ENCODE assay signal across 9 cellular contexts in genomic region chr11:95338430-95338991, GRCh38.
DNase-seq lines count a peak whose midpoint lies in the region; ATAC-seq, FAIRE-seq and TF ChIP-seq lines count a peak whose summit lies in the region.
"Had no signal": no experiment of that assay in that cellular context is flagged by ENCODE, and none has a peak within 500 bp of the region (broad histone marks: within the 10 kb centered on the region; RNA-seq: fewer than 3 reads in every experiment).

No MANE protein-coding gene starts in this region.

- peaks cover 0 to 6% (median 0%) of the 10 kb centered on the region in 11 experiments; a peak in 1 of 22 replicates for H3K9me3 ChIP-seq in BLaER1 treated with 17β-estradiol and CSF1 and Interleukin-3, amounts not matched to agents 10 nM and 100 nM (replicated peaks in 1 of 11)
- H3K9me3 ChIP-seq in endothelial cell of umbilical vein (replicated peaks; ENCODE audit: control insufficient read depth, insufficient read depth, low read length): no peaks in the 10 kb centered on the region
- no peaks in the 10 kb centered on the region for H3K9me3 ChIP-seq in muscle layer of colon (ENCODE audit: low read length)
- H3K9me3 ChIP-seq in PC-3 (ENCODE audit: low read length): no peaks in the 10 kb centered on the region

- CTCF ChIA-PET in endothelial cell of umbilical vein (lab: Charles Lee): interaction anchor here (1.4 kb wide), 1 partner anchor 15 kb away, joined by 3 read pairs; no protein-coding TSS in a partner anchor
- CTCF ChIA-PET in PC-3 (lab: Charles Lee): no interaction called here

- no peaks in the 10 kb centered on the region for H4K20me1 ChIP-seq in BLaER1 treated with 17β-estradiol and CSF1 and Interleukin-3, amounts not matched to agents 10 nM and 100 nM
- H4K20me1 ChIP-seq in endothelial cell of umbilical vein (replicated peaks; ENCODE audit: control insufficient read depth, extremely low read depth, insufficient read depth, low read length) (no peaks in the 10 kb centered on the region), PC-3 (ENCODE audit: low read length) (no peaks in the 10 kb centered on the region)

- DNase-seq in NCI-H2227 treated with DMSO at 0.1 percent for 48 hours (lab: John Stamatoyannopoulos, UW): peak; percentile 49
- peak; percentile 62 for DNase-seq in endothelial cell of umbilical vein (ENCODE audit: low read depth, low spot score)
- DNase-seq in PC-3: no peak
- no peak for DNase-seq in amniotic stem cell (lab: John Stamatoyannopoulos, UW)
- DNase-seq: activated B cell treated with CpG ODN at 0.5 μM for 24 hours had no signal

- H3K36me3 ChIP-seq in BLaER1 treated with 17β-estradiol and CSF1 and Interleukin-3, amounts not matched to agents 10 nM and 100 nM: no peaks in the 10 kb centered on the region
- H3K36me3 ChIP-seq in endothelial cell of umbilical vein (ENCODE audit: control insufficient read depth in 2 of 2, extremely low read depth in 1 of 2, insufficient read depth in 2 of 2, low read length in 2 of 2): no peaks in the 10 kb centered on the region
- H3K36me3 ChIP-seq in muscle layer of colon (ENCODE audit: insufficient read depth, low read length): no peaks in the 10 kb centered on the region
- no peaks in the 10 kb centered on the region for H3K36me3 ChIP-seq in PC-3 (ENCODE audit: low read depth, low read length)

- H3K27me3 ChIP-seq in BLaER1 treated with 17β-estradiol and CSF1 and Interleukin-3, amounts not matched to agents 10 nM and 100 nM: no peaks in the 10 kb centered on the region
- no peaks in the 10 kb centered on the region for H3K27me3 ChIP-seq in endothelial cell of umbilical vein (ENCODE audit: control insufficient read depth in 2 of 2, insufficient read depth in 2 of 2, low read length in 2 of 2)
- no peaks in the 10 kb centered on the region for H3K27me3 ChIP-seq in muscle layer of colon (ENCODE audit: control insufficient read depth in 1 of 2, insufficient read depth in 2 of 2, low read length in 2 of 2)
- H3K27me3 ChIP-seq in PC-3 (ENCODE audit: low read length): peaks cover 26% of the 10 kb centered on the region; the same call in 1 of the 2 replicates

- FAIRE-seq in endothelial cell of umbilical vein (lab: Jason Lieb, UNC): no peak

- no peaks in the 10 kb centered on the region for H3F3A ChIP-seq in PC-3 (ENCODE audit: low read length, unreplicated experiment)

- H3K4me3 ChIP-seq in BLaER1 treated with 17β-estradiol and CSF1 and Interleukin-3, amounts not matched to agents 10 nM and 100 nM: no peak overlapping the region
- no peak overlapping the region for H3K4me3 ChIP-seq in endothelial cell of umbilical vein (replicated peaks in 1 of 3; ENCODE audit: insufficient read depth in 1 of 3, low read depth in 1 of 3, low read length in 3 of 3)
- H3K4me3 ChIP-seq in muscle layer of colon (ENCODE audit: low read depth in 1 of 2, low read length in 2 of 2): no peak overlapping the region
- H3K4me3 ChIP-seq in PC-3 (ENCODE audit: low read length): no peak overlapping the region

- peak overlapping the region in 7 of 11 experiments; percentile 65 to 85 (median 79); a peak in 11 of 22 replicates for H3K27ac ChIP-seq in BLaER1 treated with 17β-estradiol and CSF1 and Interleukin-3, amounts not matched to agents 10 nM and 100 nM
- H3K27ac ChIP-seq in endothelial cell of umbilical vein (ENCODE audit: insufficient read depth, low read depth, low read length) (no peak overlapping the region), muscle layer of colon (ENCODE audit: low read depth, low read length) (peak overlapping the region; percentile 88), PC-3 (ENCODE audit: low read length) (no peak overlapping the region)

- H3K9me2 ChIP-seq in PC-3 (replicated peaks; ENCODE audit: low read length): no peaks in the 10 kb centered on the region

- peak overlapping the region in 9 of 11 experiments; percentile 8 to 85 (median 77); a peak in 15 of 22 replicates for H3K4me2 ChIP-seq in BLaER1 treated with 17β-estradiol and CSF1 and Interleukin-3, amounts not matched to agents 10 nM and 100 nM
- H3K4me2 ChIP-seq in endothelial cell of umbilical vein (ENCODE audit: insufficient read depth, low read length) (no peak overlapping the region), PC-3 (ENCODE audit: low read length) (no peak overlapping the region)

- POLR2A ChIA-PET in endothelial cell of umbilical vein (lab: Charles Lee): no interaction called here
- POLR2A ChIA-PET in PC-3 (lab: Charles Lee; ENCODE audit: unreplicated experiment): no interaction called here

- intact Hi-C loops in endothelial cell of umbilical vein (cut with micrococcal nuclease): no loop called here
- intact Hi-C loops in PC-3 (cut with micrococcal nuclease): no loop called here

- no TSS peak for BruUV-seq in endothelial cell of umbilical vein (replicated peaks; lab: Mats Ljungman, UMichigan)
- no TSS peak for BruUV-seq in PC-3 (replicated peaks; lab: Mats Ljungman, UMichigan)

- TF ChIP-seq CTCF in endothelial cell of umbilical vein (IDR thresholded peaks at IDR 0.05; ENCODE audit: extremely low read depth in 1 of 2, insufficient read depth in 1 of 2, low read depth in 1 of 2, low read length in 2 of 2) (no peak), PC-3 (conservative IDR thresholded peaks at IDR 0.05; ENCODE audit: low read depth, low read length) (no peak)

- H3K4me1 ChIP-seq in BLaER1 treated with 17β-estradiol and CSF1 and Interleukin-3, amounts not matched to agents 10 nM and 100 nM: peaks cover 21 to 36% (median 32%) of the 10 kb centered on the region in 10 experiments
- H3K4me1 ChIP-seq in endothelial cell of umbilical vein (ENCODE audit: control insufficient read depth, extremely low read depth, insufficient read depth, low read length) (no peaks in the 10 kb centered on the region), muscle layer of colon (ENCODE audit: insufficient read depth, low read length) (peaks cover 43% of the 10 kb centered on the region), PC-3 (ENCODE audit: insufficient read depth, low read length) (no peaks in the 10 kb centered on the region)

- no peaks in the 10 kb centered on the region for H3K79me2 ChIP-seq in endothelial cell of umbilical vein (ENCODE audit: control insufficient read depth, insufficient read depth, low read length)
- H3K79me2 ChIP-seq in PC-3 (ENCODE audit: low read length): no peaks in the 10 kb centered on the region

- no peaks in the 10 kb centered on the region for H3K9me1 ChIP-seq in endothelial cell of umbilical vein (replicated peaks; ENCODE audit: control insufficient read depth, extremely low read depth, insufficient read depth, low read length)

- H2AFZ ChIP-seq in endothelial cell of umbilical vein (ENCODE audit: low read depth, low read length): no peak overlapping the region
- H2AFZ ChIP-seq in PC-3 (ENCODE audit: low read length): no peak overlapping the region

- ATAC-seq in PC-3: no peak
- ATAC-seq in GM21360 (IDR thresholded peaks at IDR 0.05; ENCODE audit: unreplicated experiment): no peak
- no peak for ATAC-seq in HG02938 (IDR thresholded peaks at IDR 0.05; ENCODE audit: unreplicated experiment)

- TF ChIP-seq POLR2A in endothelial cell of umbilical vein (IDR thresholded peaks at IDR 0.05; ENCODE audit: low read depth, low read length): no peak

- H3K9ac ChIP-seq in BLaER1 treated with 17β-estradiol and CSF1 and Interleukin-3, amounts not matched to agents 10 nM and 100 nM: peak overlapping the region in 1 of 11 experiments; percentile 75; a peak in 1 of 22 replicates
- no peak overlapping the region for H3K9ac ChIP-seq in endothelial cell of umbilical vein (replicated peaks; ENCODE audit: extremely low read depth, insufficient read depth, low read length)
- no peak overlapping the region for H3K9ac ChIP-seq in muscle layer of colon (ENCODE audit: low read length)
- no peak overlapping the region for H3K9ac ChIP-seq in PC-3 (ENCODE audit: low read length)

- dilution Hi-C loops in endothelial cell of umbilical vein (cut with MboI; ENCODE audit: extremely low pct_ligation_motif_present, low sequenced_read_pairs): no loop called here

TF ChIP-seq in endothelial cell of umbilical vein, 7 proteins besides CTCF, POLR2A, EP300 and RAD21:
- TF ChIP-seq MAX (IDR thresholded peaks at IDR 0.05; ENCODE audit: insufficient read depth, insufficient read length) (no peak), JUN (IDR thresholded peaks at IDR 0.05; ENCODE audit: borderline replicate concordance, insufficient read depth, insufficient read length, low read depth) (no peak), GATA2 (IDR thresholded peaks at IDR 0.05; ENCODE audit: insufficient read depth, insufficient read length, low read depth, low read length) (no peak), POLR2AphosphoS5 (IDR thresholded peaks at IDR 0.05; ENCODE audit: insufficient read depth, low read depth, low read length) (no peak), EZH2 (IDR thresholded peaks at IDR 0.05; ENCODE audit: borderline replicate concordance, low read depth, low read length, severe bottlenecking) (no peak), MYC (IDR thresholded peaks at IDR 0.05; ENCODE audit: low read depth, low read length) (no peak), FOS (IDR thresholded peaks at IDR 0.05; ENCODE audit: borderline replicate concordance, insufficient read depth, low read length) (no peak)

Comparison
In these comparisons a context has a peak if more than half of its experiments do, and no peak if none do; other contexts are left out.
1. H3K27ac ChIP-seq: peak in BLaER1 treated with 17β-estradiol and CSF1 and Interleukin-3, amounts not matched to agents 10 nM and 100 nM (7 of 11) and muscle layer of colon (single experiment); none in endothelial cell of umbilical vein (single experiment) and PC-3 (single experiment).
2. H3K4me2 ChIP-seq: peak in BLaER1 treated with 17β-estradiol and CSF1 and Interleukin-3, amounts not matched to agents 10 nM and 100 nM (9 of 11); none in endothelial cell of umbilical vein (single experiment) and PC-3 (single experiment).
3. DNase-seq: peak in NCI-H2227 treated with DMSO at 0.1 percent for 48 hours (single experiment) and endothelial cell of umbilical vein (single experiment); none in PC-3 (single experiment) and amniotic stem cell (single experiment).